Comparison of ENCODE assay signal across 8 cellular contexts in genomic region chr3:4981160-4981687, GRCh38. TPM values are rescaled to one million over a fixed set of nuclear protein-coding genes. Genes with fewer than 3 reads are reported as not detected.
DNase-seq lines count a peak whose midpoint lies in the region; ATAC-seq and TF ChIP-seq lines count a peak whose summit lies in the region.

No MANE protein-coding gene starts in this region.

- peak overlapping the region in 4 of 11 experiments; percentile 10 to 100 (median 92); a peak in 5 of 22 replicates for H3K27ac ChIP-seq in BLaER1 treated with 17β-estradiol and CSF1 and Interleukin-3, amounts not matched to agents 10 nM and 100 nM

- no peak for DNase-seq in MG63
- peak; percentile 58 for DNase-seq in choroid plexus epithelial cell (ENCODE audit: low read depth)
- no peak for DNase-seq in natural killer cell treated with Interleukin-12 subunit alpha and Interleukin-12 subunit beta and Interleukin-15 and Interleukin-18, amount 100 ng/mL, for 72 hours (ENCODE audit: low spot score)
- no peak for DNase-seq in left colon

- no peaks in the 10 kb centered on the region for H3K27me3 Mint-ChIP-seq in natural killer cell treated with Interleukin-12 subunit alpha and Interleukin-12 subunit beta and Interleukin-15 and Interleukin-18, amount 100 ng/mL, for 72 hours

- peaks cover 51 to 84% (median 72%) of the 10 kb centered on the region in 10 experiments for H3K4me1 ChIP-seq in BLaER1 treated with 17β-estradiol and CSF1 and Interleukin-3, amounts not matched to agents 10 nM and 100 nM

- TF ChIP-seq CTCF in choroid plexus epithelial cell (conservative IDR thresholded peaks at IDR 0.05; ENCODE audit: low read depth, low read length), result no peak

- H3K27me3 ChIP-seq in BLaER1 treated with 17β-estradiol and CSF1 and Interleukin-3, amounts not matched to agents 10 nM and 100 nM, result peaks cover 0 to 26% (median 0%) of the 10 kb centered on the region in 11 experiments; a peak in 6 of 22 replicates
- no peaks in the 10 kb centered on the region for H3K27me3 ChIP-seq in MG63

- peak overlapping the region; percentile 96 for H3K4me3 Mint-ChIP-seq in natural killer cell treated with Interleukin-12 subunit alpha and Interleukin-12 subunit beta and Interleukin-15 and Interleukin-18, amount 100 ng/mL, for 72 hours

- H3K9ac ChIP-seq in BLaER1 treated with 17β-estradiol and CSF1 and Interleukin-3, amounts not matched to agents 10 nM and 100 nM, result peak overlapping the region; percentile 4 to 98 (median 93); a peak in 15 of 22 replicates

- H3K36me3 ChIP-seq in BLaER1 treated with 17β-estradiol and CSF1 and Interleukin-3, amounts not matched to agents 10 nM and 100 nM, result peaks cover 5 to 49% (median 24%) of the 10 kb centered on the region in 11 experiments; a peak in 20 of 22 replicates
- peaks cover 14% of the 10 kb centered on the region for H3K36me3 ChIP-seq in MG63

- peak overlapping the region; percentile 93 to 99 (median 96) for H3K4me2 ChIP-seq in BLaER1 treated with 17β-estradiol and CSF1 and Interleukin-3, amounts not matched to agents 10 nM and 100 nM

- no peak for ATAC-seq in natural killer cell treated with Interleukin-12 subunit alpha and Interleukin-12 subunit beta and Interleukin-15 and Interleukin-18, amount 100 ng/mL, for 72 hours
- ATAC-seq in HG03196 (IDR thresholded peaks at IDR 0.05; ENCODE audit: unreplicated experiment) (no peak), GM18873 (IDR thresholded peaks at IDR 0.05; ENCODE audit: low FRiP score, unreplicated experiment) (no peak), GM19324 (IDR thresholded peaks at IDR 0.05; ENCODE audit: low FRiP score, unreplicated experiment) (no peak), left colon (no peak)

- peaks cover 35 to 69% of the 10 kb centered on the region in 2 donors for H3K4me1 Mint-ChIP-seq in natural killer cell treated with Interleukin-12 subunit alpha and Interleukin-12 subunit beta and Interleukin-15 and Interleukin-18, amount 100 ng/mL, for 72 hours (ENCODE audit: low read depth in 2 of 2)

- H3K36me3 Mint-ChIP-seq in natural killer cell treated with Interleukin-12 subunit alpha and Interleukin-12 subunit beta and Interleukin-15 and Interleukin-18, amount 100 ng/mL, for 72 hours, result peaks cover 61% of the 10 kb centered on the region

- intact Hi-C loops in left colon (cut with DNase I, micrococcal nuclease), result no loop called here

- peak overlapping the region; percentile 9 to 98 (median 90); a peak in 18 of 20 replicates for H3K4me3 ChIP-seq in BLaER1 treated with 17β-estradiol and CSF1 and Interleukin-3, amounts not matched to agents 10 nM and 100 nM
- H3K4me3 ChIP-seq in MG63 (peak overlapping the region; percentile 30), choroid plexus epithelial cell (ENCODE audit: low read depth, low read length) (peak overlapping the region; percentile 99)

- no peaks in the 10 kb centered on the region for H3K9me3 Mint-ChIP-seq in natural killer cell treated with Interleukin-12 subunit alpha and Interleukin-12 subunit beta and Interleukin-15 and Interleukin-18, amount 100 ng/mL, for 72 hours

- no peaks in the 10 kb centered on the region for H3K9me3 ChIP-seq in BLaER1 treated with 17β-estradiol and CSF1 and Interleukin-3, amounts not matched to agents 10 nM and 100 nM (replicated peaks in 1 of 11)
- H3K9me3 ChIP-seq in MG63, result no peaks in the 10 kb centered on the region

- peak overlapping the region; percentile 91 to 97 for H3K27ac Mint-ChIP-seq in natural killer cell treated with Interleukin-12 subunit alpha and Interleukin-12 subunit beta and Interleukin-15 and Interleukin-18, amount 100 ng/mL, for 72 hours

- peaks cover 46 to 59% (median 56%) of the 10 kb centered on the region in 11 experiments for H4K20me1 ChIP-seq in BLaER1 treated with 17β-estradiol and CSF1 and Interleukin-3, amounts not matched to agents 10 nM and 100 nM

RNA-seq across cellular contexts. Expression of gene BHLHE40, which starts 2.0 kb away (rescaled TPM):
- 2.6 TPM in 2 replicates for total RNA-seq in MG63 (2014; rRNA removed; shearing (Covaris generic); ENCODE audit: low replicate concordance)
- 100 to 1,000 TPM; 579 to 941 TPM for total RNA-seq in natural killer cell treated with Interleukin-12 subunit alpha and Interleukin-12 subunit beta and Interleukin-15 and Interleukin-18, amount 100 ng/mL, for 72 hours
- total RNA-seq in left colon, result 10 to 100 TPM; 40.8 to 74.0 TPM

Comparison
In these comparisons a context has a peak if more than half of its experiments do, and no peak if none do; other contexts are left out.
1. H3K4me3 ChIP-seq: peak in every context shown above with its lines; median percentile 99 in choroid plexus epithelial cell; 90 in BLaER1 treated with 17β-estradiol and CSF1 and Interleukin-3, amounts not matched to agents 10 nM and 100 nM; 30 in MG63.
2. RNA of gene BHLHE40, which starts 2.0 kb away (total RNA-seq): 579 to 941 TPM in natural killer cell treated with Interleukin-12 subunit alpha and Interleukin-12 subunit beta and Interleukin-15 and Interleukin-18, amount 100 ng/mL, for 72 hours and 40.8 to 74.0 TPM in left colon; 2.6 TPM in MG63; every median in the first group is over 10 times any median in the second.